9 cellular contexts compared by ENCODE assay signal in genomic region chr17:15261818-15262290, GRCh38. TPM values are rescaled to one million over a fixed set of nuclear protein-coding genes. Genes with fewer than 3 reads are reported as not detected.
DNase-seq lines count a peak whose midpoint lies in the region; ATAC-seq, FAIRE-seq and TF ChIP-seq lines count a peak whose summit lies in the region.
"Had no signal": no experiment of that assay in that cellular context is flagged by ENCODE, and none has a peak within 500 bp of the region (broad histone marks: within the 10 kb centered on the region; RNA-seq: fewer than 3 reads in every experiment).

No MANE protein-coding gene starts in this region.

- H3K4me3 ChIP-seq in HFF-Myc (replicated peaks; ENCODE audit: low read depth, low read length) (peak overlapping the region; percentile 85), kidney (ENCODE audit: low read length in 2 of 2) (peak overlapping the region; percentile 51 to 89), spleen (peak overlapping the region; percentile 24 to 75 (median 49))

- WGBS in spleen, 5 donors: 9 to 21% (median 17%) methylated on average over 9 of the region's 9 CpGs

- no peak for ATAC-seq in HG03432 (IDR thresholded peaks at IDR 0.05; ENCODE audit: unreplicated experiment)

- H3K27me3 Mint-ChIP-seq in activated CD4-positive, alpha-beta T cell treated with anti-CD3 and anti-CD28 coated beads, Interleukin-2, amount 10 ng/mL, durations not matched to agents 7 days and 5 days: peaks cover 77% of the 10 kb centered on the region

- no peak for FAIRE-seq in kidney (lab: Jason Lieb, UNC)

- CTCF ChIA-PET in activated CD4-positive, alpha-beta T cell treated with anti-CD3 and anti-CD28 coated beads, Interleukin-2, amount 10 ng/mL, durations not matched to agents 7 days and 5 days (lab: Charles Lee): no interaction called here

- no peaks in the 10 kb centered on the region for H3K36me3 Mint-ChIP-seq in activated CD4-positive, alpha-beta T cell treated with anti-CD3 and anti-CD28 coated beads, Interleukin-2, amount 10 ng/mL, durations not matched to agents 7 days and 5 days (ENCODE audit: low read depth)

- DNase-seq in HFF-Myc (ENCODE audit: extremely low read depth, low read depth) (no peak), caudate nucleus (lab: John Stamatoyannopoulos, UW) (peak in 21 of 61 donors; percentile 23 to 74 (median 54)), kidney (no peak), spleen (no peak), NCI-H2029 treated with DMSO at 0.1 percent for 48 hours (lab: John Stamatoyannopoulos, UW) (no peak), NOMO-1 treated with DMSO at 0.1 percent for 48 hours (lab: John Stamatoyannopoulos, UW; ENCODE audit: unreplicated experiment) (no peak)
- DNase-seq in activated CD4-positive, alpha-beta T cell treated with anti-CD3 and anti-CD28 coated beads, Interleukin-2, amount 10 ng/mL, durations not matched to agents 7 days and 5 days: no peak

- intact Hi-C loops in kidney (cut with DNase I) (no loop called here), spleen (cut with DNase I; ENCODE audit: low total_unique reads) (loop anchor here (2.0 kb wide), 1 partner anchor 241 kb away; no protein-coding TSS in a partner anchor)

- peaks cover 8 to 16% of the 10 kb centered on the region in 2 donors for H3K4me1 ChIP-seq in kidney (ENCODE audit: control insufficient read depth in 1 of 2, insufficient read depth in 1 of 2, low read depth in 1 of 2, low read length in 2 of 2)
- H3K4me1 ChIP-seq in spleen: peaks cover 17 to 73% (median 59%) of the 10 kb centered on the region in 6 donors
- H3K4me1 ChIP-seq: foreskin keratinocyte had no signal

- H3K9ac ChIP-seq in kidney (ENCODE audit: low read length in 2 of 2): peak overlapping the region; percentile 67 to 86

- H3K27ac ChIP-seq in caudate nucleus (ENCODE audit: low read depth, low read length): peak overlapping the region; percentile 93
- peak overlapping the region; percentile 71 to 84 for H3K27ac ChIP-seq in kidney (ENCODE audit: low read depth in 2 of 2, low read length in 2 of 2)
- H3K27ac ChIP-seq in spleen: peak overlapping the region in 7 of 8 donors; percentile 69 to 90 (median 83)
- H3K27ac ChIP-seq: foreskin keratinocyte had no signal

- peaks cover 0 to 97% (median 26%) of the 10 kb centered on the region in 7 donors for H3K27me3 ChIP-seq in spleen (replicated peaks in 1 of 7)

- no peaks in the 10 kb centered on the region for H3K36me3 ChIP-seq in kidney (ENCODE audit: control insufficient read depth in 1 of 2, insufficient read depth in 2 of 2, low read length in 2 of 2)
- H3K36me3 ChIP-seq in spleen: peaks cover 0 to 16% (median 0%) of the 10 kb centered on the region in 6 donors

- POLR2A ChIA-PET in activated CD4-positive, alpha-beta T cell treated with anti-CD3 and anti-CD28 coated beads, Interleukin-2, amount 10 ng/mL, durations not matched to agents 7 days and 5 days (lab: Charles Lee): no interaction called here

- H3K9me3 ChIP-seq in kidney (ENCODE audit: control insufficient read depth in 1 of 2, low read length in 2 of 2) (no peaks in the 10 kb centered on the region), spleen (no peaks in the 10 kb centered on the region)

- H3K4me1 Mint-ChIP-seq in activated CD4-positive, alpha-beta T cell treated with anti-CD3 and anti-CD28 coated beads, Interleukin-2, amount 10 ng/mL, durations not matched to agents 7 days and 5 days: peaks cover 17% of the 10 kb centered on the region

- TF ChIP-seq POLR2A in spleen (IDR thresholded peaks at IDR 0.05): no peak

- no peak overlapping the region for H3K27ac Mint-ChIP-seq in activated CD4-positive, alpha-beta T cell treated with anti-CD3 and anti-CD28 coated beads, Interleukin-2, amount 10 ng/mL, durations not matched to agents 7 days and 5 days

- TF ChIP-seq CTCF in HFF-Myc (IDR thresholded peaks at IDR 0.05; ENCODE audit: low read depth, low read length, missing control alignments): no peak
- no peak for TF ChIP-seq CTCF in kidney (IDR thresholded peaks at IDR 0.05; ENCODE audit: borderline replicate concordance, extremely low read depth, insufficient read depth)
- TF ChIP-seq CTCF in spleen (IDR thresholded peaks at IDR 0.05 in 8 of 11, conservative IDR thresholded peaks at IDR 0.05 in 3 of 11): no peak

- no peaks in the 10 kb centered on the region for H3K9me3 Mint-ChIP-seq in activated CD4-positive, alpha-beta T cell treated with anti-CD3 and anti-CD28 coated beads, Interleukin-2, amount 10 ng/mL, durations not matched to agents 7 days and 5 days

- no peak overlapping the region for H3K4me3 Mint-ChIP-seq in activated CD4-positive, alpha-beta T cell treated with anti-CD3 and anti-CD28 coated beads, Interleukin-2, amount 10 ng/mL, durations not matched to agents 7 days and 5 days

RNA-seq across cellular contexts. Expression of gene PMP22, which starts 3.3 kb away (rescaled TPM):
- total RNA-seq in kidney (73.6 TPM), spleen (10 to 100 TPM; 30.0 to 40.0 (median 33.3) TPM)
- polyA plus RNA-seq in kidney (ENCODE audit: insufficient read depth, low read depth, low replicate concordance) (37.0 TPM), spleen (10 to 100 TPM in 2 of 3 donors, 1 to 10 TPM in 1; 9.5 to 23.8 (median 22.1) TPM)
- not detected for total RNA-seq in activated CD4-positive, alpha-beta T cell treated with anti-CD3 and anti-CD28 coated beads, Interleukin-2, amount 10 ng/mL, durations not matched to agents 7 days and 5 days

Comparison
In these comparisons a context has a peak if more than half of its experiments do, and no peak if none do; other contexts are left out.
1. RNA of gene PMP22, which starts 3.3 kb away (total RNA-seq): 73.6 TPM in kidney (single experiment) and 30.0 to 40.0 TPM in spleen; not detected in activated CD4-positive, alpha-beta T cell treated with anti-CD3 and anti-CD28 coated beads, Interleukin-2, amount 10 ng/mL, durations not matched to agents 7 days and 5 days; every median in the first group is over 10 times any median in the second.
2. Peak in every context shown above with its lines, with median percentiles within 50 percentile points of each other: H3K4me3 ChIP-seq and H3K27ac ChIP-seq.